Comparison of ENCODE assay signal across 7 cellular contexts in the genomic region with DNA sequence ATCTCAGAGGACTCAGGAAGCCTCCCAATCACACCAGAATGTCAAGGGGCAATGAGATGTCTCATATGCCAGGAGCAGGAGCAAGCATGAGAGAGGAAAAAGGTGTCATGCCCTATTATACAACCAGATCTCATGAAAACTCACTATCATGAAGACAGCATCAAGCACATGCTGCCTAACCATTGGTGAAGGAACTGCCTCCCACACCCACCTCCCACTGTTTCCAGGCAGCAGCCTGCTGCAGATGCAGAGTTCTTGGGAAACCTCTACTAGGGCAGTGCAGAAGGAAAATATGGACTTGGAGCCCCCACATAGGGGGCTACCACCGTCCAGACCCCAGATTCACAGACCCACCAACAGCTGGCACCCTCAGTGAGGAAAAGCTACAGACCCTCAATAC.
DNase-seq lines count a peak whose midpoint lies in the region; ATAC-seq and TF ChIP-seq lines count a peak whose summit lies in the region.
"Not testable (repeated sequence)": the region's sequence is repeated elsewhere in the genome, so short reads cannot be mapped to it uniquely, and the experiment has no call there.

No MANE protein-coding gene starts in this region.

- H3K4me1 Mint-ChIP-seq in activated T-cell treated with anti-CD3 and anti-CD28 coated beads, Interleukin-2, amount 50 U/mL, for 4 hours (ENCODE audit: low read depth) = not testable (repeated sequence)

- DNase-seq in RWPE2 (ENCODE audit: low spot score) (peak; percentile 9), Right ventricle myocardium superior (peak; percentile 2), cardiac septum (ENCODE audit: low spot score) (peak; percentile 46), sigmoid colon (peak; percentile 25), upper lobe of right lung (peak; percentile 60)
- peak; percentile 3 for DNase-seq in activated CD8-positive, alpha-beta memory T cell treated with anti-CD3 and anti-CD28 coated beads, Interleukin-2, amount 50 U/mL, for 4 hours
- DNase-seq in activated T-cell treated with anti-CD3 and anti-CD28 coated beads, Interleukin-2, amount 50 U/mL, for 4 hours = peak; percentile 1

- not testable (repeated sequence) for ATAC-seq in RWPE2 (ENCODE audit: low read depth); activated T-cell treated with anti-CD3 and anti-CD28 coated beads, Interleukin-2, amount 50 U/mL, for 4 hours; Right ventricle myocardium superior (ENCODE audit: poor library complexity); upper lobe of right lung

- H3K4me3 ChIP-seq in RWPE2 (ENCODE audit: severe bottlenecking); sigmoid colon; upper lobe of right lung: not testable (repeated sequence)

- not testable (repeated sequence) for TF ChIP-seq EP300 in sigmoid colon (IDR thresholded peaks at IDR 0.05)

- intact Hi-C loops in Right ventricle myocardium superior (cut with DNase I); cardiac septum (cut with DNase I); sigmoid colon (cut with DNase I); upper lobe of right lung (cut with DNase I): not testable (repeated sequence)

- not testable (repeated sequence) for H3K4me1 ChIP-seq in RWPE2 (ENCODE audit: insufficient read depth, poor library complexity, severe bottlenecking); sigmoid colon; upper lobe of right lung

- not testable (repeated sequence) for H3K36me3 ChIP-seq in RWPE2 (ENCODE audit: low read depth); sigmoid colon; upper lobe of right lung

- H3K9me3 ChIP-seq in RWPE2 (ENCODE audit: severe bottlenecking); sigmoid colon; upper lobe of right lung: not testable (repeated sequence)

- H3K27me3 ChIP-seq in RWPE2 (ENCODE audit: insufficient read depth, poor library complexity, severe bottlenecking); sigmoid colon; upper lobe of right lung: not testable (repeated sequence)

- no CpG with 5 or more reads among the region's 1 CpG for WGBS in sigmoid colon, 2 donors

- not testable (repeated sequence) for H3K9me3 Mint-ChIP-seq in activated T-cell treated with anti-CD3 and anti-CD28 coated beads, Interleukin-2, amount 50 U/mL, for 4 hours

- not testable (repeated sequence) for H3K27me3 Mint-ChIP-seq in activated T-cell treated with anti-CD3 and anti-CD28 coated beads, Interleukin-2, amount 50 U/mL, for 4 hours (ENCODE audit: low read depth)

- not testable (repeated sequence) for H3K36me3 Mint-ChIP-seq in activated T-cell treated with anti-CD3 and anti-CD28 coated beads, Interleukin-2, amount 50 U/mL, for 4 hours (ENCODE audit: insufficient read depth)

- TF ChIP-seq CTCF in RWPE2 (IDR thresholded peaks at IDR 0.05; ENCODE audit: poor library complexity, severe bottlenecking); sigmoid colon (IDR thresholded peaks at IDR 0.05); upper lobe of right lung (IDR thresholded peaks at IDR 0.05): not testable (repeated sequence)

- H3K4me3 Mint-ChIP-seq in activated T-cell treated with anti-CD3 and anti-CD28 coated beads, Interleukin-2, amount 50 U/mL, for 4 hours = not testable (repeated sequence)

- not testable (repeated sequence) for TF ChIP-seq POLR2A in sigmoid colon (IDR thresholded peaks at IDR 0.05)

- H3K27ac ChIP-seq in RWPE2 (ENCODE audit: poor library complexity, severe bottlenecking); sigmoid colon; upper lobe of right lung: not testable (repeated sequence)

Comparison
In these comparisons a context has a peak if more than half of its experiments do, and no peak if none do; other contexts are left out.
1. DNase-seq: peak in every context shown above with its lines; median percentile 60 in upper lobe of right lung; 46 in cardiac septum; 25 in sigmoid colon; 9 in RWPE2; 3 in activated CD8-positive, alpha-beta memory T cell treated with anti-CD3 and anti-CD28 coated beads, Interleukin-2, amount 50 U/mL, for 4 hours; 2 in Right ventricle myocardium superior; 1 in activated T-cell treated with anti-CD3 and anti-CD28 coated beads, Interleukin-2, amount 50 U/mL, for 4 hours.